In genomic region chr3:152380048-152380447, GRCh38 we compare ENCODE assay signal across 13 cellular contexts.
DNase-seq lines count a peak whose midpoint lies in the region; ATAC-seq and TF ChIP-seq lines count a peak whose summit lies in the region.
"Had no signal": no experiment of that assay in that cellular context is flagged by ENCODE, and none has a peak within 500 bp of the region (broad histone marks: within the 10 kb centered on the region; RNA-seq: fewer than 3 reads in every experiment).

No MANE protein-coding gene starts in this region.

- H3K36me3 ChIP-seq in ACC112 (ENCODE audit: insufficient read depth, low read length) (peaks cover 8% of the 10 kb centered on the region), HEK293 (ENCODE audit: control insufficient read depth in 2 of 2, insufficient read depth in 1 of 2, low read length in 2 of 2) (no peaks in the 10 kb centered on the region), breast epithelium (no peaks in the 10 kb centered on the region)

- no peaks in the 10 kb centered on the region for H3K27me3 ChIP-seq in ACC112 (ENCODE audit: insufficient read depth, low read length)
- no peaks in the 10 kb centered on the region for H3K27me3 ChIP-seq in breast epithelium

- DNase-seq in breast epithelium (ENCODE audit: low spot score in 2 of 2) (no peak), cortex of kidney (lab: John Stamatoyannopoulos, UW) (no peak), H4 (ENCODE audit: low spot score) (no peak), HPDE6-E6E7 (ENCODE audit: extremely low spot score) (no peak)
- DNase-seq: activated gamma-delta T cell; Caco-2; NCI-H1694; stimulated activated CD4-positive, alpha-beta T cell treated with anti-CD3 and anti-CD28 coated beads, Interleukin-4, amount 100 ng/mL, for 24 hours had no signal

- TF ChIP-seq CTCF in HEK293 (tag by site-specific recombination; IDR thresholded peaks at IDR 0.05): no peak
- TF ChIP-seq CTCF in breast epithelium (IDR thresholded peaks at IDR 0.05): no peak
- TF ChIP-seq CTCF in nephron (IDR thresholded peaks at IDR 0.05; ENCODE audit: unreplicated experiment in 3 of 3): no peak

- no peaks in the 10 kb centered on the region for H3K27me3 Mint-ChIP-seq in nephron (ENCODE audit: low read depth)

- H3K4me1 ChIP-seq in ACC112 (ENCODE audit: control insufficient read depth, insufficient read depth, low read length, unreplicated experiment): peaks cover 72% of the 10 kb centered on the region
- peaks cover 22% of the 10 kb centered on the region for H3K4me1 ChIP-seq in HEK293 (ENCODE audit: control insufficient read depth, insufficient read depth, low read length)
- H3K4me1 ChIP-seq in breast epithelium: peaks cover 0 to 12% of the 10 kb centered on the region in 2 donors
- H3K4me1 ChIP-seq: Caco-2 had no signal

- ATAC-seq in HG02938 (IDR thresholded peaks at IDR 0.05; ENCODE audit: unreplicated experiment): no peak

- CTCF ChIA-PET in HEK293 (lab: Yijun Ruan, JAX): no interaction called here

- peaks cover 91% of the 10 kb centered on the region for H3K79me2 ChIP-seq in ACC112 (ENCODE audit: control insufficient read depth, insufficient read depth, low read length, unreplicated experiment)

- peaks cover 4% of the 10 kb centered on the region for H3K36me3 Mint-ChIP-seq in nephron (ENCODE audit: low read depth)

- H3K9me3 ChIP-seq in HEK293 (ENCODE audit: control insufficient read depth, insufficient read depth, low read depth, low read length) (no peaks in the 10 kb centered on the region), breast epithelium (no peaks in the 10 kb centered on the region)
- H3K9me3 ChIP-seq: Caco-2 had no signal

- POLR2A ChIA-PET in HEK293 (lab: Yijun Ruan, JAX): no interaction called here

- H3K4me1 Mint-ChIP-seq in nephron: peaks cover 36% of the 10 kb centered on the region

- H3K4me3 ChIP-seq in ACC112 (ENCODE audit: low read depth, low read length) (no peak overlapping the region), HEK293 (ENCODE audit: low read depth, low read length) (no peak overlapping the region), breast epithelium (no peak overlapping the region)

- H2AFZ ChIP-seq in ACC112 (ENCODE audit: low read length, unreplicated experiment): no peak overlapping the region

- no peaks in the 10 kb centered on the region for H3K9me3 Mint-ChIP-seq in nephron
- H3K9me3 Mint-ChIP-seq: neural crest cell had no signal

- peak overlapping the region; percentile 8; the same call in 1 of the 2 replicates for H3K27ac ChIP-seq in ACC112 (ENCODE audit: low read depth, low read length)
- no peak overlapping the region for H3K27ac ChIP-seq in HEK293 (ENCODE audit: extremely low read depth, low read depth, low read length)
- peak overlapping the region; percentile 13 to 29 for H3K27ac ChIP-seq in breast epithelium

- peak overlapping the region in 2 of 3 experiments; percentile 11 to 13 for H3K27ac Mint-ChIP-seq in nephron

- intact Hi-C loops in breast epithelium (cut with DNase I; ENCODE audit: low total_unique reads): no loop called here

- no peak overlapping the region for H3K4me3 Mint-ChIP-seq in nephron
- H3K4me3 Mint-ChIP-seq: neural crest cell had no signal

- TF ChIP-seq POLR2A in breast epithelium (IDR thresholded peaks at IDR 0.05): no peak

TF ChIP-seq in HEK293, 187 proteins besides CTCF, POLR2A, EP300 and RAD21:
- 0 out of 2 replicates have a peak, but pooled peaks have one; percentile 34 for TF ChIP-seq ZXDB (tag by site-specific recombination; IDR thresholded peaks at IDR 0.05)
- TF ChIP-seq ZNF837 (tag by site-specific recombination; IDR thresholded peaks at IDR 0.05): no peak
- no peak for TF ChIP-seq GLI4 (tag by site-specific recombination; IDR thresholded peaks at IDR 0.05)
- TF ChIP-seq PRDM6 (tag by site-specific recombination; IDR thresholded peaks at IDR 0.05): peak; percentile 87
- TF ChIP-seq IKZF3 (tag by site-specific recombination; IDR thresholded peaks at IDR 0.05): 0 out of 2 replicates have a peak, but pooled peaks have one; percentile 37
- no peak for TF ChIP-seq HIC1 (tag by site-specific recombination; IDR thresholded peaks at IDR 0.05)
- no peak for TF ChIP-seq ZNF140 (tag by site-specific recombination; IDR thresholded peaks at IDR 0.05)
- peak; percentile 54; the same call in 1 of the 2 replicates for TF ChIP-seq GFI1B (tag by site-specific recombination; IDR thresholded peaks at IDR 0.05)
- TF ChIP-seq ZNF366 (tag by site-specific recombination; conservative IDR thresholded peaks at IDR 0.05): 0 out of 2 replicates have a peak, but pooled peaks have one; percentile 16
- no peak for TF ChIP-seq ZNF677 (tag by site-specific recombination; IDR thresholded peaks at IDR 0.05)
- TF ChIP-seq ZNF174 (tag by site-specific recombination; IDR thresholded peaks at IDR 0.05): no peak
- no peak for TF ChIP-seq ZNF10 (tag by site-specific recombination; IDR thresholded peaks at IDR 0.05)
- no peak for TF ChIP-seq ZNF248 (tag by site-specific recombination; IDR thresholded peaks at IDR 0.05)
- TF ChIP-seq ZBTB11 (tag by site-specific recombination; conservative IDR thresholded peaks at IDR 0.05; ENCODE audit: low read depth): no peak
- TF ChIP-seq KLF16 (tag by site-specific recombination; IDR thresholded peaks at IDR 0.05): no peak
